ENCODE assay signal across 1 cellular context in genomic region chr15:80099246-80099645, GRCh38.
TF ChIP-seq lines count a peak whose summit lies in the region.

No MANE protein-coding gene starts in this region.

TF ChIP-seq in HepG2, 621 proteins besides CTCF, POLR2A, EP300 and RAD21 (continued from another document):
- no peak for TF ChIP-seq DMTF1 (CRISPR knock-in tag; IDR thresholded peaks at IDR 0.05)
- no peak for TF ChIP-seq ZBTB37 (CRISPR knock-in tag; IDR thresholded peaks at IDR 0.05)
- no peak for TF ChIP-seq PPARG (CRISPR knock-in tag; conservative IDR thresholded peaks at IDR 0.05)
- TF ChIP-seq ZNF710 (CRISPR knock-in tag; IDR thresholded peaks at IDR 0.05; ENCODE audit: borderline replicate concordance), result no peak
- no peak for TF ChIP-seq ZBTB49 (CRISPR knock-in tag; IDR thresholded peaks at IDR 0.05; ENCODE audit: borderline replicate concordance)
- no peak for TF ChIP-seq ZNF672 (CRISPR knock-in tag; IDR thresholded peaks at IDR 0.05)
- TF ChIP-seq ZBTB38 (CRISPR knock-in tag; IDR thresholded peaks at IDR 0.05), result no peak
- no peak for TF ChIP-seq RFX5 (IDR thresholded peaks at IDR 0.05; ENCODE audit: low read depth, low read length)
- no peak for TF ChIP-seq ZKSCAN8 (CRISPR knock-in tag; IDR thresholded peaks at IDR 0.05; ENCODE audit: borderline replicate concordance)
- no peak for TF ChIP-seq NAIF1 (CRISPR knock-in tag; IDR thresholded peaks at IDR 0.05; ENCODE audit: borderline replicate concordance)
- TF ChIP-seq MED13 (CRISPR knock-in tag; IDR thresholded peaks at IDR 0.05), result no peak
- no peak for TF ChIP-seq ZNF674 (CRISPR knock-in tag; IDR thresholded peaks at IDR 0.05; ENCODE audit: low read depth)
- no peak for TF ChIP-seq HNF1B (CRISPR knock-in tag; IDR thresholded peaks at IDR 0.05)
- no peak for TF ChIP-seq KDM5B (CRISPR knock-in tag; IDR thresholded peaks at IDR 0.05; ENCODE audit: borderline replicate concordance)
